In genomic region chr5:142657446-142657845, GRCh38 we compare ENCODE assay signal across 16 cellular contexts. TPM values are rescaled to one million over a fixed set of nuclear protein-coding genes. Genes with fewer than 3 reads are reported as not detected.
A peak's percentile ranks its signal among the peaks of the same experiment; 100 is the strongest.
DNase-seq lines count a peak whose midpoint lies in the region; ATAC-seq and TF ChIP-seq lines count a peak whose summit lies in the region.
"Had no signal": no experiment of that assay in that cellular context is flagged by ENCODE, and none has a peak within 500 bp of the region (broad histone marks: within the 10 kb centered on the region; RNA-seq: fewer than 3 reads in every experiment).

No MANE protein-coding gene starts in this region.

- intact Hi-C loops in cardiac septum (cut with DNase I) (no loop called here), Right ventricle myocardium inferior (cut with DNase I) (no loop called here)

- no peaks in the 10 kb centered on the region for H3K9me3 Mint-ChIP-seq in nephron progenitor cell
- H3K9me3 Mint-ChIP-seq: CD4-positive, alpha-beta T cell; GM23338 had no signal

- peak overlapping the region; percentile 9 for H3K27ac ChIP-seq in temporal lobe (ENCODE audit: low read depth, low read length)
- H3K27ac ChIP-seq: 22Rv1, A549, C4-2B, HL-60 had no signal

- no peak for ATAC-seq in Right ventricle myocardium inferior
- no peak for ATAC-seq in GM19395 (IDR thresholded peaks at IDR 0.05; ENCODE audit: unreplicated experiment)
- ATAC-seq: A549, GM23338 had no signal

- peaks cover 47% of the 10 kb centered on the region for H3K4me1 Mint-ChIP-seq in nephron progenitor cell

- H3K27me3 Mint-ChIP-seq in nephron progenitor cell (ENCODE audit: low read depth, poor library complexity), result peaks cover 3% of the 10 kb centered on the region

- no peak for TF ChIP-seq CTCF in nephron progenitor cell (IDR thresholded peaks at IDR 0.05)

- no peak overlapping the region for H3K4me3 Mint-ChIP-seq in nephron progenitor cell
- H3K4me3 Mint-ChIP-seq: CD4-positive, alpha-beta T cell; GM23338 had no signal

- peak; percentile 62 for DNase-seq in cardiac septum (ENCODE audit: low spot score)
- no peak for DNase-seq in Right ventricle myocardium inferior (ENCODE audit: missing footprints)
- no peak for DNase-seq in nephron progenitor cell
- DNase-seq in NAMALWA (ENCODE audit: low spot score), result no peak
- DNase-seq in foreskin melanocyte, result no peak
- DNase-seq: AML-193; Caco-2; CD4-positive, alpha-beta T cell; HCEC 1CT had no signal

- peak overlapping the region; percentile 29 for H3K27ac Mint-ChIP-seq in nephron progenitor cell
- H3K27ac Mint-ChIP-seq: CD4-positive, alpha-beta T cell; GM23338 had no signal

- no peaks in the 10 kb centered on the region for H3K36me3 Mint-ChIP-seq in nephron progenitor cell (ENCODE audit: low read depth)

RNA-seq across cellular contexts. Expression of gene FGF1, which starts 28.4 kb away (rescaled TPM):
- 70.2 TPM for total RNA-seq in cardiac septum
- total RNA-seq in Right ventricle myocardium inferior, result 57.0 TPM
- total RNA-seq in temporal lobe, result 6.1 TPM
- total RNA-seq: Caco-2; CD4-positive, alpha-beta T cell had no signal
